Comparison of ENCODE assay signal across 8 cellular contexts in genomic region chr1:246569248-246570238, GRCh38. TPM values are rescaled to one million over a fixed set of nuclear protein-coding genes. Genes with fewer than 3 reads are reported as not detected.
DNase-seq lines count a peak whose midpoint lies in the region; ATAC-seq, FAIRE-seq and TF ChIP-seq lines count a peak whose summit lies in the region.

No MANE protein-coding gene starts in this region.

- POLR2A ChIA-PET in A673 (lab: Charles Lee; ENCODE audit: low non-redundant PET): no interaction called here

- peaks cover 29% of the 10 kb centered on the region for H3K4me1 ChIP-seq in A673 (ENCODE audit: insufficient read depth, low read length, poor library complexity, severe bottlenecking)
- peaks cover 60% of the 10 kb centered on the region for H3K4me1 ChIP-seq in upper lobe of right lung
- H3K4me1 ChIP-seq in pancreas: peaks cover 0 to 19% (median 7%) of the 10 kb centered on the region in 3 donors

- peak overlapping the region; percentile 87 to 95 (median 91) for H3K27ac Mint-ChIP-seq in immature natural killer cell

- TF ChIP-seq CTCF in A673 (conservative IDR thresholded peaks at IDR 0.05; ENCODE audit: low read depth, low read length) (no peak), upper lobe of right lung (IDR thresholded peaks at IDR 0.05) (no peak), pancreas (IDR thresholded peaks at IDR 0.05) (no peak)

- no peaks in the 10 kb centered on the region for H3K9me3 Mint-ChIP-seq in immature natural killer cell

- H3K27ac ChIP-seq in A673 (ENCODE audit: low read depth, low read length, poor library complexity, severe bottlenecking) (peak overlapping the region; percentile 57), upper lobe of right lung (peak overlapping the region; percentile 79), pancreas (peak overlapping the region in 1 of 4 donors; percentile 0)

- peak; percentile 24 for ATAC-seq in HG02610 (IDR thresholded peaks at IDR 0.05; ENCODE audit: unreplicated experiment)
- no peak for ATAC-seq in upper lobe of right lung
- ATAC-seq in HG02798 (IDR thresholded peaks at IDR 0.05; ENCODE audit: poor library complexity, unreplicated experiment): no peak
- ATAC-seq in pancreas: no peak

- H3K27me3 Mint-ChIP-seq in immature natural killer cell (ENCODE audit: low read depth in 3 of 3): peaks cover 3 to 9% (median 5%) of the 10 kb centered on the region in 3 donors

- H3K4me3 ChIP-seq in A673 (ENCODE audit: low read depth, low read length, poor library complexity, severe bottlenecking): peak overlapping the region; percentile 1
- no peak overlapping the region for H3K4me3 ChIP-seq in upper lobe of right lung
- H3K4me3 ChIP-seq in pancreas: no peak overlapping the region

- DNase-seq in A673 (ENCODE audit: low spot score) (peak; percentile 52), immature natural killer cell (peak in 2 of 3 donors; percentile 13 to 25), upper lobe of right lung (no peak), pancreas (no peak), H54 (ENCODE audit: insufficient read length, low spot score) (no peak)
- DNase-seq in activated CD4-positive, CD25-positive, alpha-beta regulatory T cell treated with anti-CD3 and anti-CD28 coated beads, Interleukin-2, amount 50 U/mL, for 72 hours: peak; percentile 37

- FAIRE-seq in pancreas (lab: Jason Lieb, UNC) (no peak), H54 (lab: Jason Lieb, UNC) (no peak)

- no peaks in the 10 kb centered on the region for H3K27me3 ChIP-seq in A673 (replicated peaks; ENCODE audit: insufficient read depth, low read depth, low read length, poor library complexity)
- no peaks in the 10 kb centered on the region for H3K27me3 ChIP-seq in upper lobe of right lung
- no peaks in the 10 kb centered on the region for H3K27me3 ChIP-seq in pancreas

- peaks cover 70 to 81% of the 10 kb centered on the region in 2 donors for H3K4me1 Mint-ChIP-seq in immature natural killer cell

- H3K4me3 Mint-ChIP-seq in immature natural killer cell: peak overlapping the region; percentile 75 to 82 (median 77)

- TF ChIP-seq POLR2A in H54 (IDR thresholded peaks at IDR 0.05; ENCODE audit: low read depth, low read length): no peak

- no peaks in the 10 kb centered on the region for H3K36me3 Mint-ChIP-seq in immature natural killer cell

- H3K9me3 ChIP-seq in A673 (ENCODE audit: low read depth, low read length, poor library complexity, severe bottlenecking): no peaks in the 10 kb centered on the region
- no peaks in the 10 kb centered on the region for H3K9me3 ChIP-seq in upper lobe of right lung
- no peaks in the 10 kb centered on the region for H3K9me3 ChIP-seq in pancreas

- no TSS peak for BruUV-seq in A673 (replicated peaks; lab: Mats Ljungman, UMichigan)

- H3K36me3 ChIP-seq in A673 (ENCODE audit: insufficient read depth, low read length, poor library complexity, severe bottlenecking) (no peaks in the 10 kb centered on the region), upper lobe of right lung (no peaks in the 10 kb centered on the region), pancreas (no peaks in the 10 kb centered on the region)

- CTCF ChIA-PET in A673 (lab: Charles Lee): no interaction called here

- 61 to 66% methylated on average over 8 of the region's 8 CpGs for WGBS in pancreas, 2 donors

- intact Hi-C loops in A673 (cut with micrococcal nuclease; ENCODE audit: unreplicated experiment) (loop anchor here (5.0 kb wide), 2 partner anchors 78 to 128 kb away; no protein-coding TSS in a partner anchor), upper lobe of right lung (cut with DNase I) (no loop called here), pancreas (cut with DNase I) (no loop called here)

RNA-seq across cellular contexts. Expression of gene CNST, which starts 3.3 kb away (rescaled TPM):
- 21.0 and 25.0 TPM in 2 replicates for total RNA-seq in A673 (2021)
- 10 to 100 TPM; 21.8 to 30.0 (median 24.1) TPM for polyA plus RNA-seq in immature natural killer cell
- 29.8 TPM for total RNA-seq in upper lobe of right lung
- 10 to 100 TPM in 3 of 6 donors, 1 to 10 TPM in 3; 7.1 to 12.9 (median 10.6) TPM for total RNA-seq in pancreas
- polyA plus RNA-seq in pancreas: 1 to 10 TPM; 3.6 to 7.3 TPM

RNA-seq across cellular contexts. Expression of gene TFB2M, which starts 3.5 kb away (rescaled TPM):
- 18.0 and 21.1 TPM in 2 replicates for total RNA-seq in A673 (2021)
- 10 to 100 TPM; 15.0 to 17.9 (median 15.6) TPM for polyA plus RNA-seq in immature natural killer cell
- total RNA-seq in upper lobe of right lung: 9.4 TPM
- total RNA-seq in pancreas: 1 to 10 TPM; 3.7 to 9.5 (median 7.1) TPM
- polyA plus RNA-seq in pancreas: 1 to 10 TPM; 3.3 to 8.3 TPM

Comparison
In these comparisons a context has a peak if more than half of its experiments do, and no peak if none do; other contexts are left out.
1. DNase-seq: peak in A673 (single experiment), activated CD4-positive, CD25-positive, alpha-beta regulatory T cell treated with anti-CD3 and anti-CD28 coated beads, Interleukin-2, amount 50 U/mL, for 72 hours (single experiment) and immature natural killer cell (2 of 3); none in upper lobe of right lung (single experiment), pancreas (0 of 6) and H54 (single experiment).